21 cellular contexts compared by ENCODE assay signal in the genomic region with DNA sequence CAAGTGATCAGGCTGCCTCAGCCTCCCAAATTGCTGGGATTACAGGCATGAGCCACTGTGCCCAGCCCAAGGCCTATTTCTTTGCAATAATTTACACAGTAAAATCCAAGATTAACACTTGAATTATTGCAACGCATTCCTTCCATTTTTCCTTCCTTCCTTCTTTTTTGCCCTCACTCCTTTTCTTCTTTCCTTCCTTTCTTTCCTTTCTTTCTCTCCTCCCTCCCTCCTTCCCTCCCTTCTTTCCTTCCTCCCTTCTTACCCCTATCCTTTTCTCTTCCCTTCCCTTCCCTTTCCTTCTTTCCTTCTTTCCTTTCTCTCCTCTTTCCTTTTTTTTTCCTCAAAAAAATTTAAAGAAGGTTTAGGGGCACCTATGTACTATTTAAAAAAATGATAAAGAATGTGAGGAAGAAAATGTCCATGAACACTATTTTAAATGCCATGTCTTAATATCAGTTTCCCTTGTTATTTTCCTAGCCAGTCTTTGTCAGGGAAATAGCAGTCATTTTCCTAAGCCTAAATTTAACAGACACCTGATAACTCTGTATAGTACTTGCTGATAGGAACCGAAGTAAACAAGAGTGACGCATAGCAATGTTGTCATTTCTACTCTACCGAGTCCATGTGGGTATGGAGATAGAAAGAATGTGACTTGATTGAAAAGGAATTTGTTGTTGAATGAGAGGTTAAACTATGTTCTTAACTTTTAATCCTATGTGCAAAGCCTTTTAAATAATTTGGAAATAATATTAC.
A peak's percentile ranks its signal among the peaks of the same experiment; 100 is the strongest.
DNase-seq lines count a peak whose midpoint lies in the region; ATAC-seq, FAIRE-seq and TF ChIP-seq lines count a peak whose summit lies in the region.
"Had no signal": no experiment of that assay in that cellular context is flagged by ENCODE, and none has a peak within 500 bp of the region (broad histone marks: within the 10 kb centered on the region; RNA-seq: fewer than 3 reads in every experiment).

No MANE protein-coding gene starts in this region.

- no peak overlapping the region for H3K27ac ChIP-seq in astrocyte (ENCODE audit: low read depth, low read length)
- peak overlapping the region; percentile 81 for H3K27ac ChIP-seq in cardiac muscle cell
- H3K27ac ChIP-seq in adrenal gland: no peak overlapping the region
- H3K27ac ChIP-seq in upper lobe of left lung: no peak overlapping the region
- H3K27ac ChIP-seq: breast epithelium had no signal

- WGBS in adrenal gland, 4 donors: 93 to 96% (median 93%) methylated on average over 4 of the region's 4 CpGs
- 77 to 81% methylated on average over 4 of the region's 4 CpGs for WGBS in upper lobe of left lung, 2 donors

- peaks cover 4% of the 10 kb centered on the region for H3K4me1 Mint-ChIP-seq in astrocyte (ENCODE audit: low read depth, unreplicated experiment)
- H3K4me1 Mint-ChIP-seq: activated CD4-positive, alpha-beta T cell treated with anti-CD3 and anti-CD28 coated beads, Interleukin-2, amount 10 ng/mL, durations not matched to agents 7 days and 5 days; nephron; stimulated activated naive CD8-positive, alpha-beta T cell treated with anti-CD3 and anti-CD28 coated beads, Interleukin-15, amount 100 ng/mL, for 72 hours had no signal

- H3K9ac ChIP-seq in astrocyte (ENCODE audit: low read length): no peak overlapping the region

- TF ChIP-seq CTCF in astrocyte (IDR thresholded peaks at IDR 0.05; ENCODE audit: insufficient read depth, low read depth, low read length) (no peak), cardiac muscle cell (IDR thresholded peaks at IDR 0.05; ENCODE audit: low read depth, low read length) (no peak), adrenal gland (IDR thresholded peaks at IDR 0.05) (no peak), upper lobe of left lung (IDR thresholded peaks at IDR 0.05) (no peak)

- H3K36me3 ChIP-seq in astrocyte (ENCODE audit: insufficient read depth, low read length): no peaks in the 10 kb centered on the region
- no peaks in the 10 kb centered on the region for H3K36me3 ChIP-seq in cardiac muscle cell
- H3K36me3 ChIP-seq in adrenal gland (replicated peaks in 1 of 2): no peaks in the 10 kb centered on the region
- H3K36me3 ChIP-seq in upper lobe of left lung: no peaks in the 10 kb centered on the region
- H3K36me3 ChIP-seq: breast epithelium had no signal

- H3K4me1 ChIP-seq in astrocyte (ENCODE audit: insufficient read depth, low read length) (no peaks in the 10 kb centered on the region), cardiac muscle cell (ENCODE audit: low read depth) (peaks cover 11% of the 10 kb centered on the region), adrenal gland (replicated peaks in 1 of 2) (no peaks in the 10 kb centered on the region), upper lobe of left lung (no peaks in the 10 kb centered on the region)
- H3K4me1 ChIP-seq: breast epithelium had no signal

- FAIRE-seq in astrocyte (lab: Jason Lieb, UNC): peak; percentile 63
- FAIRE-seq: frontal cortex, RCC 7860 had no signal

- H3K27me3 Mint-ChIP-seq in astrocyte (ENCODE audit: low read depth, unreplicated experiment): no peaks in the 10 kb centered on the region
- H3K27me3 Mint-ChIP-seq: activated CD4-positive, alpha-beta T cell treated with anti-CD3 and anti-CD28 coated beads, Interleukin-2, amount 10 ng/mL, durations not matched to agents 7 days and 5 days; stimulated activated naive CD8-positive, alpha-beta T cell treated with anti-CD3 and anti-CD28 coated beads, Interleukin-15, amount 100 ng/mL, for 72 hours had no signal

- H3K4me2 ChIP-seq in astrocyte (ENCODE audit: low read length): no peak overlapping the region

- no peak overlapping the region for H3K27ac Mint-ChIP-seq in astrocyte (ENCODE audit: unreplicated experiment)
- H3K27ac Mint-ChIP-seq: activated CD4-positive, alpha-beta T cell treated with anti-CD3 and anti-CD28 coated beads, Interleukin-2, amount 10 ng/mL, durations not matched to agents 7 days and 5 days; CD8-positive, alpha-beta T cell; H9; nephron; stimulated activated naive CD8-positive, alpha-beta T cell treated with anti-CD3 and anti-CD28 coated beads, Interleukin-15, amount 100 ng/mL, for 72 hours had no signal

- DNase-seq in EL (peak; percentile 9), astrocyte (ENCODE audit: low read depth) (peak; percentile 35), cardiac muscle cell (ENCODE audit: low read depth in 1 of 2, low spot score in 1 of 2) (peak; percentile 70 to 71), non-pigmented ciliary epithelial cell (ENCODE audit: low read depth) (peak; percentile 67), NCI-H2171 treated with DMSO at 0.1 percent for 48 hours (lab: John Stamatoyannopoulos, UW) (no peak), adrenal gland (no peak), upper lobe of left lung (no peak)
- DNase-seq in effector CD8-positive, alpha-beta T cell (lab: John Stamatoyannopoulos, UW): no peak
- DNase-seq: activated CD4-positive, alpha-beta T cell treated with anti-CD3 and anti-CD28 coated beads, Interleukin-2, amount 10 ng/mL, durations not matched to agents 7 days and 5 days; activated naive CD4-positive, alpha-beta T cell treated with anti-CD3 and anti-CD28 coated beads, Interleukin-2, amount 50 U/mL, for 16 hours; CD8-positive, alpha-beta T cell; H9; NCI-H1436; retina; stimulated activated CD4-positive, alpha-beta T cell treated with anti-CD3 and anti-CD28 coated beads, Interleukin-1b, Interleukin-23, amount 100 ng/mL, for 48 hours; stimulated activated naive CD8-positive, alpha-beta T cell treated with anti-CD3 and anti-CD28 coated beads, Interleukin-15, amount 100 ng/mL, for 72 hours had no signal

- intact Hi-C loops in adrenal gland (cut with DNase I): no loop called here

- peaks cover 6% of the 10 kb centered on the region for H3K9me3 Mint-ChIP-seq in astrocyte (ENCODE audit: unreplicated experiment)
- H3K9me3 Mint-ChIP-seq: activated CD4-positive, alpha-beta T cell treated with anti-CD3 and anti-CD28 coated beads, Interleukin-2, amount 10 ng/mL, durations not matched to agents 7 days and 5 days; nephron had no signal

- TF ChIP-seq EP300 in upper lobe of left lung (IDR thresholded peaks at IDR 0.05): no peak

- TF ChIP-seq POLR2A in adrenal gland (IDR thresholded peaks at IDR 0.05) (no peak), upper lobe of left lung (IDR thresholded peaks at IDR 0.05) (no peak)

- ATAC-seq in upper lobe of left lung (ENCODE audit: low FRiP score in 2 of 2): no peak
- ATAC-seq: CD8-positive, alpha-beta T cell; stimulated activated naive CD8-positive, alpha-beta T cell treated with anti-CD3 and anti-CD28 coated beads, Interleukin-15, amount 100 ng/mL, for 72 hours had no signal

- no peaks in the 10 kb centered on the region for H3K27me3 ChIP-seq in astrocyte (ENCODE audit: insufficient read depth, low read length)
- no peaks in the 10 kb centered on the region for H3K27me3 ChIP-seq in cardiac muscle cell
- no peaks in the 10 kb centered on the region for H3K27me3 ChIP-seq in adrenal gland
- no peaks in the 10 kb centered on the region for H3K27me3 ChIP-seq in upper lobe of left lung
- H3K27me3 ChIP-seq: breast epithelium had no signal

- H2AFZ ChIP-seq in astrocyte (ENCODE audit: low read depth, low read length): no peak overlapping the region

- H3K4me3 ChIP-seq in astrocyte (ENCODE audit: insufficient read depth, low read depth, low read length) (no peak overlapping the region), cardiac muscle cell (no peak overlapping the region), adrenal gland (no peak overlapping the region), upper lobe of left lung (no peak overlapping the region)
- H3K4me3 ChIP-seq: breast epithelium had no signal

- H3K36me3 Mint-ChIP-seq in astrocyte (ENCODE audit: low read depth, unreplicated experiment): no peaks in the 10 kb centered on the region
- H3K36me3 Mint-ChIP-seq: CD8-positive, alpha-beta T cell had no signal

- no peaks in the 10 kb centered on the region for H3K79me2 ChIP-seq in astrocyte (ENCODE audit: insufficient read depth, low read length)

- no peak overlapping the region for H3K4me3 Mint-ChIP-seq in astrocyte (ENCODE audit: unreplicated experiment)
- H3K4me3 Mint-ChIP-seq: activated CD4-positive, alpha-beta T cell treated with anti-CD3 and anti-CD28 coated beads, Interleukin-2, amount 10 ng/mL, durations not matched to agents 7 days and 5 days; CD8-positive, alpha-beta T cell; H9; memory B cell; nephron; stimulated activated naive CD8-positive, alpha-beta T cell treated with anti-CD3 and anti-CD28 coated beads, Interleukin-15, amount 100 ng/mL, for 72 hours had no signal

- H3K9me3 ChIP-seq in astrocyte (ENCODE audit: insufficient read depth, low read depth, low read length) (no peaks in the 10 kb centered on the region), cardiac muscle cell (ENCODE audit: low read depth) (no peaks in the 10 kb centered on the region), adrenal gland (replicated peaks in 1 of 3) (no peaks in the 10 kb centered on the region), upper lobe of left lung (no peaks in the 10 kb centered on the region)
- H3K9me3 ChIP-seq: breast epithelium had no signal

- H4K20me1 ChIP-seq in astrocyte (ENCODE audit: insufficient read depth, low read length): no peaks in the 10 kb centered on the region

Comparison
In these comparisons a context has a peak if more than half of its experiments do, and no peak if none do; other contexts are left out.
1. DNase-seq: peak in EL (single experiment), astrocyte (single experiment), cardiac muscle cell (2 of 2) and non-pigmented ciliary epithelial cell (single experiment); none in effector CD8-positive, alpha-beta T cell (single experiment), NCI-H2171 treated with DMSO at 0.1 percent for 48 hours (single experiment), adrenal gland (0 of 7) and upper lobe of left lung (0 of 2).